ENCODE assay signal across 8 cellular contexts in genomic region chr5:169637856-169638190, GRCh38.
A peak's percentile ranks its signal among the peaks of the same experiment; 100 is the strongest.
DNase-seq lines count a peak whose midpoint lies in the region; ATAC-seq lines count a peak whose summit lies in the region.

No MANE protein-coding gene starts in this region.

- H3K9me3 Mint-ChIP-seq in dendritic cell treated with granulocyte-macrophage colony-stimulating factor and Interleukin-4, amounts not matched to agents 40 ng/mL and 50 ng/mL, for 4 days, result peaks cover 12% of the 10 kb centered on the region

- DNase-seq in T-helper 9 cell, result peak; percentile 54
- peak; percentile 40 to 61 (median 51) for DNase-seq in stimulated activated CD4-positive, alpha-beta T cell treated with anti-CD3 and anti-CD28 coated beads, Interleukin-1b, Interleukin-23, amount 100 ng/mL, for 24 hours (ENCODE audit: low read depth in 4 of 4, low spot score in 1 of 4)
- no peak for DNase-seq in NCI-H345 treated with DMSO at 0.1 percent for 48 hours (lab: John Stamatoyannopoulos, UW; ENCODE audit: unreplicated experiment)
- DNase-seq in NCI-H2107 treated with DMSO at 0.1 percent for 48 hours (lab: John Stamatoyannopoulos, UW; ENCODE audit: unreplicated experiment), result no peak
- no peak for DNase-seq in amygdala (lab: John Stamatoyannopoulos, UW)

- peak overlapping the region; percentile 96 for H3K27ac Mint-ChIP-seq in dendritic cell treated with granulocyte-macrophage colony-stimulating factor and Interleukin-4, amounts not matched to agents 40 ng/mL and 50 ng/mL, for 4 days

- peaks cover 53% of the 10 kb centered on the region for H3K36me3 Mint-ChIP-seq in dendritic cell treated with granulocyte-macrophage colony-stimulating factor and Interleukin-4, amounts not matched to agents 40 ng/mL and 50 ng/mL, for 4 days (ENCODE audit: low read depth)

- peaks cover 66% of the 10 kb centered on the region for H3K4me1 Mint-ChIP-seq in dendritic cell treated with granulocyte-macrophage colony-stimulating factor and Interleukin-4, amounts not matched to agents 40 ng/mL and 50 ng/mL, for 4 days (ENCODE audit: low read depth)

- ATAC-seq in GM19025 (IDR thresholded peaks at IDR 0.05; ENCODE audit: low read depth, unreplicated experiment) (peak; percentile 34), HG03097 (IDR thresholded peaks at IDR 0.05; ENCODE audit: low FRiP score, unreplicated experiment) (peak; percentile 58)

- peak overlapping the region; percentile 92 for H3K4me3 Mint-ChIP-seq in dendritic cell treated with granulocyte-macrophage colony-stimulating factor and Interleukin-4, amounts not matched to agents 40 ng/mL and 50 ng/mL, for 4 days

- intact Hi-C loops in dendritic cell treated with granulocyte-macrophage colony-stimulating factor and Interleukin-4, amounts not matched to agents 40 ng/mL and 50 ng/mL, for 4 days (cut with micrococcal nuclease), result no loop called here

- no peaks in the 10 kb centered on the region for H3K27me3 Mint-ChIP-seq in dendritic cell treated with granulocyte-macrophage colony-stimulating factor and Interleukin-4, amounts not matched to agents 40 ng/mL and 50 ng/mL, for 4 days

Comparison
In these comparisons a context has a peak if more than half of its experiments do, and no peak if none do; other contexts are left out.
1. DNase-seq: peak in T-helper 9 cell (single experiment) and stimulated activated CD4-positive, alpha-beta T cell treated with anti-CD3 and anti-CD28 coated beads, Interleukin-1b, Interleukin-23, amount 100 ng/mL, for 24 hours (4 of 4); none in NCI-H345 treated with DMSO at 0.1 percent for 48 hours (single experiment), NCI-H2107 treated with DMSO at 0.1 percent for 48 hours (single experiment) and amygdala (0 of 56).